In genomic region chr5:140796072-140796717, GRCh38 we compare ENCODE assay signal across 9 cellular contexts. TPM values are rescaled to one million over a fixed set of nuclear protein-coding genes. Genes with fewer than 3 reads are reported as not detected.
"Had no signal": no experiment of that assay in that cellular context is flagged by ENCODE, and none has a peak within 500 bp of the region (broad histone marks: within the 10 kb centered on the region; RNA-seq: fewer than 3 reads in every experiment).

No MANE protein-coding gene starts in this region.

RNA-seq across cellular contexts. Expression of gene PCDHA2, which starts 1.5 kb away (rescaled TPM):
- total RNA-seq: activated CD4-positive, alpha-beta memory T cell treated with anti-CD3 and anti-CD28 coated beads, Interleukin-2, amount 10 ng/mL, durations not matched to agents 7 days and 5 days; activated CD4-positive, alpha-beta T cell treated with anti-CD3 and anti-CD28 coated beads, Interleukin-2, amount 10 ng/mL, durations not matched to agents 7 days and 5 days; activated T-cell treated with anti-CD3 and anti-CD28 coated beads, Interleukin-2, amount 50 U/mL, for 72 hours; colonic mucosa; dermis microvascular lymphatic vessel endothelial cell; epithelial cell of proximal tubule had no signal

RNA-seq across cellular contexts. Expression of gene PCDHA3, which starts 4.7 kb away (rescaled TPM):
- total RNA-seq: activated CD4-positive, alpha-beta memory T cell treated with anti-CD3 and anti-CD28 coated beads, Interleukin-2, amount 10 ng/mL, durations not matched to agents 7 days and 5 days; activated CD4-positive, alpha-beta T cell treated with anti-CD3 and anti-CD28 coated beads, Interleukin-2, amount 10 ng/mL, durations not matched to agents 7 days and 5 days; activated T-cell treated with anti-CD3 and anti-CD28 coated beads, Interleukin-2, amount 50 U/mL, for 72 hours; esophagus mucosa had no signal

RNA-seq across cellular contexts. Expression of gene PCDHA1, which starts 10.3 kb away (rescaled TPM):
- total RNA-seq: activated CD4-positive, alpha-beta memory T cell treated with anti-CD3 and anti-CD28 coated beads, Interleukin-2, amount 10 ng/mL, durations not matched to agents 7 days and 5 days; activated CD4-positive, alpha-beta T cell treated with anti-CD3 and anti-CD28 coated beads, Interleukin-2, amount 10 ng/mL, durations not matched to agents 7 days and 5 days; activated T-cell treated with anti-CD3 and anti-CD28 coated beads, Interleukin-2, amount 50 U/mL, for 72 hours; astrocyte; dermis microvascular lymphatic vessel endothelial cell; epithelial cell of proximal tubule; esophagus mucosa had no signal
- polyA plus RNA-seq: heart left ventricle had no signal

RNA-seq across cellular contexts. Expression of gene PCDHA4, which starts 10.7 kb away (rescaled TPM):
- total RNA-seq: activated CD4-positive, alpha-beta memory T cell treated with anti-CD3 and anti-CD28 coated beads, Interleukin-2, amount 10 ng/mL, durations not matched to agents 7 days and 5 days; activated CD4-positive, alpha-beta T cell treated with anti-CD3 and anti-CD28 coated beads, Interleukin-2, amount 10 ng/mL, durations not matched to agents 7 days and 5 days; activated T-cell treated with anti-CD3 and anti-CD28 coated beads, Interleukin-2, amount 50 U/mL, for 72 hours had no signal

RNA-seq across cellular contexts. Expression of gene PCDHA5, which starts 25.2 kb away (rescaled TPM):
- total RNA-seq: activated CD4-positive, alpha-beta memory T cell treated with anti-CD3 and anti-CD28 coated beads, Interleukin-2, amount 10 ng/mL, durations not matched to agents 7 days and 5 days; activated CD4-positive, alpha-beta T cell treated with anti-CD3 and anti-CD28 coated beads, Interleukin-2, amount 10 ng/mL, durations not matched to agents 7 days and 5 days; activated T-cell treated with anti-CD3 and anti-CD28 coated beads, Interleukin-2, amount 50 U/mL, for 72 hours; epithelial cell of proximal tubule had no signal
